8 cellular contexts compared by ENCODE assay signal in genomic region chr22:44181912-44182590, GRCh38. TPM values are rescaled to one million over a fixed set of nuclear protein-coding genes. Genes with fewer than 3 reads are reported as not detected.
DNase-seq lines count a peak whose midpoint lies in the region; ATAC-seq, FAIRE-seq and TF ChIP-seq lines count a peak whose summit lies in the region.

No MANE protein-coding gene starts in this region.

- CTCF ChIA-PET in HepG2 (lab: Yijun Ruan, JAX; ENCODE audit: low intra/inter-chr PET ratio, low total read pairs), result no interaction called here

- TF ChIP-seq EP300 in HepG2 (IDR thresholded peaks at IDR 0.05; ENCODE audit: low read depth in 2 of 2, low read length in 2 of 2) (no peak), HepG2 (CRISPR knock-in tag; IDR thresholded peaks at IDR 0.05; ENCODE audit: borderline replicate concordance) (no peak)

- H3K36me3 Mint-ChIP-seq in activated T-helper 17 cell treated with anti-CD3 and anti-CD28 coated beads, Interleukin-2, amount 50 U/mL, for 72 hours (ENCODE audit: low read depth), result no peaks in the 10 kb centered on the region

- no peak for TF ChIP-seq CTCF in HepG2 (CRISPR knock-in tag; IDR thresholded peaks at IDR 0.05)
- TF ChIP-seq CTCF in tibial artery (IDR thresholded peaks at IDR 0.05), result no peak

- TF ChIP-seq RAD21 in HepG2 (CRISPR knock-in tag; IDR thresholded peaks at IDR 0.05), result no peak

- BruUV-seq in HepG2 (replicated peaks; lab: Mats Ljungman, UMichigan), result no TSS peak

- H3K27ac Mint-ChIP-seq in activated T-helper 17 cell treated with anti-CD3 and anti-CD28 coated beads, Interleukin-2, amount 50 U/mL, for 72 hours, result peak overlapping the region; percentile 74

- H3K4me1 ChIP-seq in HepG2 (ENCODE audit: insufficient read depth, low read length) (no peaks in the 10 kb centered on the region), tibial artery (no peaks in the 10 kb centered on the region)

- H3K4me1 Mint-ChIP-seq in activated T-helper 17 cell treated with anti-CD3 and anti-CD28 coated beads, Interleukin-2, amount 50 U/mL, for 72 hours, result peaks cover 12% of the 10 kb centered on the region

- no peak for FAIRE-seq in HepG2 (lab: Jason Lieb, UNC)

- H3K79me2 ChIP-seq in HepG2 (ENCODE audit: insufficient read depth, low read length), result no peaks in the 10 kb centered on the region

- peaks cover 2 to 59% of the 10 kb centered on the region in 2 experiments; a peak in 4 of 5 replicates for H3K27me3 ChIP-seq in HepG2 (ENCODE audit: control insufficient read depth in 1 of 2, insufficient read depth in 2 of 2, low read length in 2 of 2)
- peaks cover 0 to 32% of the 10 kb centered on the region in 2 donors for H3K27me3 ChIP-seq in tibial artery

- 43% methylated on average over 5 of the region's 17 CpGs for WGBS in HepG2 (ENCODE audit: low lambda C conversion rate)

- no peak overlapping the region for H3K9ac ChIP-seq in HepG2 (ENCODE audit: insufficient read depth, low read depth, low read length)

- in situ Hi-C loops in HepG2 (cut with HindIII; ENCODE audit: extremely low pct_ligation_motif_present, low pct_unique_long_range_greater_than_20kb), result no loop called here

- H3K4me3 Mint-ChIP-seq in activated T-helper 17 cell treated with anti-CD3 and anti-CD28 coated beads, Interleukin-2, amount 50 U/mL, for 72 hours, result peak overlapping the region; percentile 74

- no peak overlapping the region for H2AFZ ChIP-seq in HepG2 (ENCODE audit: low read length)

- DNase-seq in activated CD4-positive, CD25-positive, alpha-beta regulatory T cell (lab: John Stamatoyannopoulos, UW), result no peak
- no peak for DNase-seq in HepG2 (ENCODE audit: low spot score)
- no peak for DNase-seq in tibial artery
- DNase-seq in SW 1271 (lab: John Stamatoyannopoulos, UW), result no peak
- no peak for DNase-seq in ureter (ENCODE audit: low spot score)
- DNase-seq in NCI-H1930 (lab: John Stamatoyannopoulos, UW), result no peak

- H3K27me3 Mint-ChIP-seq in activated T-helper 17 cell treated with anti-CD3 and anti-CD28 coated beads, Interleukin-2, amount 50 U/mL, for 72 hours, result no peaks in the 10 kb centered on the region

- no peak for TF ChIP-seq POLR2A in HepG2 (IDR thresholded peaks at IDR 0.05; ENCODE audit: insufficient read depth in 1 of 2, low read depth in 2 of 2, low read length in 2 of 2)

- H3K27ac ChIP-seq in HepG2 (ENCODE audit: extremely low read length, insufficient read depth, low read length) (no peak overlapping the region), tibial artery (no peak overlapping the region)

- H3K9me3 ChIP-seq in HepG2 (ENCODE audit: low read length) (no peaks in the 10 kb centered on the region), tibial artery (no peaks in the 10 kb centered on the region)

- intact Hi-C loops in HepG2 (cut with micrococcal nuclease; ENCODE audit: unreplicated experiment) (no loop called here), tibial artery (cut with DNase I; ENCODE audit: low total_unique reads) (no loop called here)

- H3K36me3 ChIP-seq in HepG2 (replicated peaks in 1 of 2; ENCODE audit: control insufficient read depth in 1 of 2, insufficient read depth in 2 of 2, low read length in 2 of 2), result no peaks in the 10 kb centered on the region
- H3K36me3 ChIP-seq in tibial artery, result no peaks in the 10 kb centered on the region

- H4K20me1 ChIP-seq in HepG2 (ENCODE audit: insufficient read depth, low read length), result no peaks in the 10 kb centered on the region

- H3K9me3 Mint-ChIP-seq in activated T-helper 17 cell treated with anti-CD3 and anti-CD28 coated beads, Interleukin-2, amount 50 U/mL, for 72 hours, result no peaks in the 10 kb centered on the region

- no peak overlapping the region for H3K4me2 ChIP-seq in HepG2 (ENCODE audit: low read depth, low read length)

- no peak overlapping the region for H3K4me3 ChIP-seq in HepG2 (replicated peaks in 1 of 3; ENCODE audit: insufficient read depth in 1 of 3, low read depth in 2 of 3, low read length in 3 of 3)
- peak overlapping the region; percentile 23 to 28 for H3K4me3 ChIP-seq in tibial artery

- ATAC-seq in activated CD4-positive, CD25-positive, alpha-beta regulatory T cell treated with anti-CD3 and anti-CD28 coated beads, Interleukin-2, amount 50 U/mL, for 24 hours, result peak; percentile 14 to 22
- ATAC-seq in activated T-helper 17 cell treated with anti-CD3 and anti-CD28 coated beads, Interleukin-2, amount 50 U/mL, for 72 hours (replicated peaks), result peak; percentile 44
- ATAC-seq in HepG2, result no peak

- POLR2A ChIA-PET in HepG2 (lab: Yijun Ruan, JAX), result no interaction called here

TF ChIP-seq in HepG2, 621 proteins besides CTCF, POLR2A, EP300 and RAD21:
- TF ChIP-seq AGO1 (IDR thresholded peaks at IDR 0.05; ENCODE audit: low read depth, low read length, poor library complexity, severe bottlenecking) (no peak), ZNF768 (CRISPR knock-in tag; IDR thresholded peaks at IDR 0.05) (peak; percentile 93), ZBTB3 (CRISPR knock-in tag; IDR thresholded peaks at IDR 0.05; ENCODE audit: borderline replicate concordance, low read depth) (no peak)
- TF ChIP-seq, protein P1, sequence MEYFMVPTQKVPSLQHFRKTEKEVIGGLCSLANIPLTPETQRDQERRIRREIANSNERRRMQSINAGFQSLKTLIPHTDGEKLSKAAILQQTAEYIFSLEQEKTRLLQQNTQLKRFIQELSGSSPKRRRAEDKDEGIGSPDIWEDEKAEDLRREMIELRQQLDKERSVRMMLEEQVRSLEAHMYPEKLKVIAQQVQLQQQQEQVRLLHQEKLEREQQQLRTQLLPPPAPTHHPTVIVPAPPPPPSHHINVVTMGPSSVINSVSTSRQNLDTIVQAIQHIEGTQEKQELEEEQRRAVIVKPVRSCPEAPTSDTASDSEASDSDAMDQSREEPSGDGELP (IDR thresholded peaks at IDR 0.05; ENCODE audit: borderline replicate concordance, low read depth), result no peak
- TF ChIP-seq, protein P2, sequence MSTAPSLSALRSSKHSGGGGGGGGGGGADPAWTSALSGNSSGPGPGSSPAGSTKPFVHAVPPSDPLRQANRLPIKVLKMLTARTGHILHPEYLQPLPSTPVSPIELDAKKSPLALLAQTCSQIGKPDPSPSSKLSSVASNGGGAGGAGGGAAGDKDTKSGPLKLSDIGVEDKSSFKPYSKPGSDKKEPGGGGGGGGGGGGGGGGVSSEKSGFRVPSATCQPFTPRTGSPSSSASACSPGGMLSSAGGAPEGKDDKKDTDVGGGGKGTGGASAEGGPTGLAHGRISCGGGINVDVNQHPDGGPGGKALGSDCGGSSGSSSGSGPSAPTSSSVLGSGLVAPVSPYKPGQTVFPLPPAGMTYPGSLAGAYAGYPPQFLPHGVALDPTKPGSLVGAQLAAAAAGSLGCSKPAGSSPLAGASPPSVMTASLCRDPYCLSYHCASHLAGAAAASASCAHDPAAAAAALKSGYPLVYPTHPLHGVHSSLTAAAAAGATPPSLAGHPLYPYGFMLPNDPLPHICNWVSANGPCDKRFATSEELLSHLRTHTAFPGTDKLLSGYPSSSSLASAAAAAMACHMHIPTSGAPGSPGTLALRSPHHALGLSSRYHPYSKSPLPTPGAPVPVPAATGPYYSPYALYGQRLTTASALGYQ (CRISPR knock-in tag; IDR thresholded peaks at IDR 0.05), result no peak
TF ChIP-seq in HepG2: peak in this region for 1.

RNA-seq across cellular contexts. Expression of gene PARVG, which starts 1.3 kb away (rescaled TPM):
- 10 to 100 TPM; 34.9 to 35.8 TPM for total RNA-seq in activated T-helper 17 cell treated with anti-CD3 and anti-CD28 coated beads, Interleukin-2, amount 50 U/mL, for 72 hours
- total RNA-seq in HepG2 (2016; rRNA removed; fragmentation: Illumina TruSeq; extraction: Trizol) (not detected in 2 replicates), ureter (13.5 TPM)
- total RNA-seq in HepG2 (2016; cell fraction: cytosol; rRNA removed; fragmentation: Illumina TruSeq; extraction: Trizol; ENCODE audit: low read depth), result not detected in 2 replicates
- total RNA-seq in HepG2 (2016; cell fraction: insoluble cytoplasmic fraction; rRNA removed; fragmentation: Illumina TruSeq; extraction: Trizol), result not detected in 2 replicates
- total RNA-seq in HepG2 (2016; cell fraction: membrane; rRNA removed; fragmentation: Illumina TruSeq; extraction: Trizol), result not detected in 2 replicates
- total RNA-seq in HepG2 (2016; cell fraction: nucleus; rRNA removed; fragmentation: Illumina TruSeq; extraction: Trizol), result not detected in 2 replicates
- not detected in 2 replicates for polyA plus RNA-seq in HepG2 (2011; rRNA removed)
- polyA plus RNA-seq in HepG2 (2011; cell fraction: cytosol; rRNA removed), result not detected in 2 replicates
- polyA plus RNA-seq in HepG2 (2011; cell fraction: nucleus; rRNA removed), result 0.02 TPM in 1 of 2 replicates, not detected in the other
- polyA plus RNA-seq in HepG2 (2012), result not detected in 2 replicates
- not detected in 2 replicates for polyA plus RNA-seq in HepG2 (2016; cell fraction: cytosol; fragmentation: Illumina TruSeq; extraction: Trizol; ENCODE audit: low read depth)
- not detected in 2 replicates for polyA plus RNA-seq in HepG2 (2016; cell fraction: insoluble cytoplasmic fraction; fragmentation: Illumina TruSeq; extraction: Trizol; ENCODE audit: low read depth)
- polyA plus RNA-seq in HepG2 (2016; cell fraction: membrane; fragmentation: Illumina TruSeq; extraction: Trizol; ENCODE audit: low read depth), result not detected in 2 replicates
- not detected in 2 replicates for polyA plus RNA-seq in HepG2 (2016; cell fraction: nucleus; fragmentation: Illumina TruSeq; extraction: Trizol; ENCODE audit: insufficient read depth, low read depth)
- not detected in 2 replicates for polyA minus RNA-seq in HepG2 (2011; rRNA and poly(A)+ RNA removed; ENCODE audit: low replicate concordance)
- not detected in 2 replicates for polyA minus RNA-seq in HepG2 (2011; cell fraction: cytosol; rRNA and poly(A)+ RNA removed)
- not detected in 2 replicates for polyA minus RNA-seq in HepG2 (2011; cell fraction: nucleus; rRNA and poly(A)+ RNA removed)

Comparison
In these comparisons a context has a peak if more than half of its experiments do, and no peak if none do; other contexts are left out.
1. H3K4me3 ChIP-seq: peak in tibial artery (2 of 2); none in HepG2 (0 of 3).
2. RNA of gene PARVG, which starts 1.3 kb away (total RNA-seq): 34.9 to 35.8 TPM in activated T-helper 17 cell treated with anti-CD3 and anti-CD28 coated beads, Interleukin-2, amount 50 U/mL, for 72 hours and 13.5 TPM in ureter (single experiment); not detected in HepG2; every median in the first group is over 10 times any median in the second.